ENCODE assay signal across 8 cellular contexts in the genomic region with DNA sequence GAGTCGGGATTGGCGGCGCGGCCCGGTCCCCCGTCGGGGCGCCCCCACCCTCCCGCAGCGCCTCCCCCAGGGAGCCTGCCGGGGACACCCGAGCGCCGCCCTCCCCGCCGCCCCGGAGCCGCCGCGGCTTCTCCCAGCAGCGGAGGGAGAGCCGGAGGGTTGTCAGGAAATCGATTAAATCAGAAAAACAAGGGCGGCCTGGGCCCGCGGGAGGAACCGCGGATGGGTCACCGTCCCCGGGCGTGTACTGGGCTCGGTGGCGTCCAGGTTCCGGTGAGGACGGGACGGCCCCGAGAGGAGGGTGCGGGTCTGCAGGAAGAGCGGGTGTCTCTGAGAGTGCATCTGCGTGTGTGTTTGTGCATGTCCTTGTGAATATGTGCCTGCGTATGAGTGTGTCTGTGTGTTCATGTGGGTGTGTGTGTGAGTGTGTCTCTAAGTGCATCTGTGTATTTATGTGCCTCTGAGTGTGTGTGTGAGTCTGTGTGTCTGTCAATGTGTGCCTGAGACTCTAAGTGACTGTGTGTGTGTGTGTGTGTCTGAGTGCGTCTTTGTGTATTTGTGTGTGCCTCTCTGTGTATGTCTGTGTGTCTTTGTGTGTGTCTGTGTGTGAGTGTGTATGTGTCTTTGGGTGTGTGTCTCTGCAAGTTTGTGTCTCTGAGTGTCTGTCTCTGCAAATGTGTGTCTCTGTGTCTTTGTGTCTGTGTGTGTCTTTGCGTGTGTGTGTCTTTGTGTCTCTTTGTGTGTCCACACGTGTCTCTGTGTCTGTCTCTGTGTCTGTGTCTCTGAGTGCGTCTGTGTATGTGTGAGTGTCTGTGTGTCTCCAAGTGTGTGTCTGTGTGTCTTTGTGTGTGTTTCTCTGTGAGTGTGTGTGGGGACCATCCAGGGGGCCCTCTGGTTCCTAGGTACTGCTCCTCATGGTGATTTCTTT. TPM values are rescaled to one million over a fixed set of nuclear protein-coding genes. Genes with fewer than 3 reads are reported as not detected.
DNase-seq lines count a peak whose midpoint lies in the region; ATAC-seq, FAIRE-seq and TF ChIP-seq lines count a peak whose summit lies in the region.

No MANE protein-coding gene starts in this region.

- H3K56ac ChIP-seq in H1 (replicated peaks; ENCODE audit: insufficient read length, low read depth, low read length): no peak overlapping the region

- peak overlapping the region; percentile 90; the same call in 1 of the 2 replicates for H2BK12ac ChIP-seq in H1 (ENCODE audit: low read depth, low read length)

- H3K27ac ChIP-seq in CD8-positive, alpha-beta T cell (ENCODE audit: low read depth, low read length): no peak overlapping the region
- no peak overlapping the region for H3K27ac ChIP-seq in H1 (ENCODE audit: low read depth, low read length)

- CTCF ChIA-PET in CD8-positive, alpha-beta T cell (lab: Charles Lee): no interaction called here
- CTCF ChIA-PET in activated B cell treated with CpG ODN at 0.5 μM for 24 hours (lab: Charles Lee): no interaction called here
- CTCF ChIA-PET in H1 (lab: Charles Lee; ENCODE audit: partially characterized antibody): no interaction called here

- H3K27me3 Mint-ChIP-seq in CD8-positive, alpha-beta T cell (ENCODE audit: low read depth): no peaks in the 10 kb centered on the region
- H3K27me3 Mint-ChIP-seq in activated B cell treated with CpG ODN at 0.5 μM for 24 hours (no peaks in the 10 kb centered on the region), naive B cell (no peaks in the 10 kb centered on the region)

- H3K18ac ChIP-seq in H1 (ENCODE audit: extremely low read depth, low read length): peak overlapping the region; percentile 7; the same call in 1 of the 2 replicates

- H3K36me3 ChIP-seq in CD8-positive, alpha-beta T cell (ENCODE audit: insufficient read depth, low read length): no peaks in the 10 kb centered on the region
- H3K36me3 ChIP-seq in H1 (ENCODE audit: control insufficient read depth in 2 of 4, insufficient read depth in 4 of 4, low read length in 3 of 4): no peaks in the 10 kb centered on the region

- TF ChIP-seq RAD21 in H1 (IDR thresholded peaks at IDR 0.05 in 1 of 2, conservative IDR thresholded peaks at IDR 0.05 in 1 of 2; ENCODE audit: low read depth in 2 of 2, low read length in 2 of 2): no peak

- no peaks in the 10 kb centered on the region for H3K27me3 ChIP-seq in CD8-positive, alpha-beta T cell (ENCODE audit: insufficient read depth, low read length)
- H3K27me3 ChIP-seq in H1 (replicated peaks in 1 of 4; ENCODE audit: control insufficient read depth in 3 of 4, extremely low read depth in 1 of 4, insufficient read depth in 3 of 4, low read length in 3 of 4): peaks cover 0 to 21% (median 16%) of the 10 kb centered on the region in 4 experiments; a peak in 6 of 7 replicates

- H4K8ac ChIP-seq in H1 (ENCODE audit: extremely low read depth, insufficient read depth, low read length): no peak overlapping the region; the same call in 1 of the 2 replicates

- intact Hi-C loops in CD8-positive, alpha-beta T cell (cut with DNase I, micrococcal nuclease): loop anchor here in 1 of 2 experiments (2.0 kb wide), 1 partner anchor 295 kb away; the partner anchor contains the start of gene TMEM201
- intact Hi-C loops in activated B cell treated with CpG ODN at 0.5 μM for 24 hours (cut with micrococcal nuclease): loop anchor here (2.0 kb wide), 2 partner anchors 69 to 119 kb away; no protein-coding TSS in a partner anchor

- H3K9me3 ChIP-seq in CD8-positive, alpha-beta T cell (ENCODE audit: low read length): no peaks in the 10 kb centered on the region
- H3K9me3 ChIP-seq in H1 (ENCODE audit: insufficient read depth in 2 of 2, low read depth in 1 of 2, low read length in 1 of 2): no peaks in the 10 kb centered on the region

- H3K23ac ChIP-seq in H1 (ENCODE audit: insufficient read length): no peak overlapping the region

- peak overlapping the region; percentile 99 for H2AK5ac ChIP-seq in H1 (ENCODE audit: low read depth, low read length)

- no peak overlapping the region for H2AFZ ChIP-seq in H1 (ENCODE audit: low read length)

- TF ChIP-seq EP300 in H1 (IDR thresholded peaks at IDR 0.05; ENCODE audit: borderline replicate concordance in 1 of 2, low read depth in 2 of 2, low read length in 2 of 2): no peak

- DNase-seq in CD8-positive, alpha-beta T cell: peak in 4 of 7 experiments; percentile 24 to 67 (median 38)
- DNase-seq in activated B cell treated with CpG ODN at 0.5 μM for 24 hours: peak; percentile 56
- DNase-seq in H1 (ENCODE audit: low read depth in 1 of 2, low spot score in 2 of 2): peak in 1 of 2 experiments; percentile 67
- peak; percentile 37 for DNase-seq in naive B cell
- DNase-seq in GF-D8 (lab: John Stamatoyannopoulos, UW): no peak

- H3K4me3 Mint-ChIP-seq in CD8-positive, alpha-beta T cell: no peak overlapping the region
- H3K4me3 Mint-ChIP-seq in activated B cell treated with CpG ODN at 0.5 μM for 24 hours (no peak overlapping the region), naive B cell (no peak overlapping the region)

- peak overlapping the region in 2 of 4 experiments; percentile 8 to 70; a peak in 5 of 7 replicates for H3K9ac ChIP-seq in H1 (replicated peaks in 1 of 4; ENCODE audit: extremely low read depth in 1 of 4, low read depth in 3 of 4, low read length in 3 of 4)

- H4K91ac ChIP-seq in H1 (replicated peaks; ENCODE audit: insufficient read length, low read length): no peak overlapping the region

- H4K5ac ChIP-seq in H1 (ENCODE audit: insufficient read length, low read depth, low read length): no peak overlapping the region

- FAIRE-seq in H1 (lab: Jason Lieb, UNC): no peak

- H3K4ac ChIP-seq in H1 (replicated peaks; ENCODE audit: insufficient read length, low read depth, low read length): no peak overlapping the region

- no peaks in the 10 kb centered on the region for H3K36me3 Mint-ChIP-seq in CD8-positive, alpha-beta T cell
- H3K36me3 Mint-ChIP-seq in activated B cell treated with CpG ODN at 0.5 μM for 24 hours (ENCODE audit: low read depth) (no peaks in the 10 kb centered on the region), naive B cell (peaks cover 0 to 6% of the 10 kb centered on the region in 2 donors)

- WGBS in H1 (ENCODE audit: extremely low coverage in 1 of 2, insufficient coverage in 1 of 2, insufficient read length in 1 of 2, insufficient replicate concordance in 2 of 2, low coverage in 1 of 2, low lambda C conversion rate in 2 of 2, missing lambda C conversion rate in 1 of 2), 2 experiments: 17% methylated on average over 22 of the region's 45 CpGs; no CpG with 5 or more reads in 1 of the 2 experiments

- H3K4me1 ChIP-seq in CD8-positive, alpha-beta T cell (ENCODE audit: insufficient read depth, low read length): peaks cover 17% of the 10 kb centered on the region
- H3K4me1 ChIP-seq in H1 (replicated peaks in 1 of 4; ENCODE audit: control insufficient read depth in 3 of 4, insufficient read depth in 4 of 4, low read length in 3 of 4): peaks cover 0 to 10% (median 5%) of the 10 kb centered on the region in 4 experiments; a peak in 4 of 7 replicates

- peak overlapping the region; percentile 90 to 99 for H3K4me2 ChIP-seq in H1 (ENCODE audit: insufficient read depth in 1 of 2, low read depth in 2 of 2, low read length in 2 of 2)

- H2BK20ac ChIP-seq in H1 (ENCODE audit: low read length): peak overlapping the region; percentile 82; the same call in 1 of the 2 replicates

- H3K4me3 ChIP-seq in CD8-positive, alpha-beta T cell (ENCODE audit: low read depth, low read length): peak overlapping the region; percentile 45
- peak overlapping the region; percentile 61 to 80 (median 66) for H3K4me3 ChIP-seq in H1 (ENCODE audit: extremely low read depth in 1 of 4, insufficient read depth in 2 of 4, low read depth in 3 of 4, low read length in 4 of 4)

- peaks cover 11% of the 10 kb centered on the region for H3K23me2 ChIP-seq in H1 (ENCODE audit: low read depth, low read length)

- no peak overlapping the region for H3K14ac ChIP-seq in H1 (ENCODE audit: insufficient read length)

- peak overlapping the region; percentile 60; the same call in 1 of the 2 replicates for H2BK5ac ChIP-seq in H1 (ENCODE audit: low read depth, low read length)

- ATAC-seq in CD8-positive, alpha-beta T cell: peak; percentile 48
- ATAC-seq in HG03432 (IDR thresholded peaks at IDR 0.05; ENCODE audit: unreplicated experiment) (peak; percentile 27), activated B cell treated with CpG ODN at 0.5 μM for 24 hours (ENCODE audit: low read depth) (peak; percentile 32), naive B cell (ENCODE audit: low read depth in 2 of 2) (peak; percentile 22 to 24), GM19395 (IDR thresholded peaks at IDR 0.05; ENCODE audit: unreplicated experiment) (no peak), HG03460 (IDR thresholded peaks at IDR 0.05; ENCODE audit: unreplicated experiment) (no peak)

- no peak overlapping the region for H2BK120ac ChIP-seq in H1 (replicated peaks; ENCODE audit: low read depth, low read length)

- no peak for TF ChIP-seq POLR2A in H1 (IDR thresholded peaks at IDR 0.05; ENCODE audit: control extremely low read depth in 1 of 2, low read depth in 2 of 2, low read length in 2 of 2)

- peaks cover 10% of the 10 kb centered on the region for H3K4me1 Mint-ChIP-seq in CD8-positive, alpha-beta T cell (ENCODE audit: low read depth)
- H3K4me1 Mint-ChIP-seq in activated B cell treated with CpG ODN at 0.5 μM for 24 hours (peaks cover 6% of the 10 kb centered on the region), naive B cell (peaks cover 0 to 14% (median 13%) of the 10 kb centered on the region in 3 donors)

- no peaks in the 10 kb centered on the region; a peak in 2 of 4 replicates for H3K79me2 ChIP-seq in H1 (ENCODE audit: control insufficient read depth in 1 of 2, insufficient read depth in 2 of 2, low read length in 2 of 2)

- H4K20me1 ChIP-seq in H1 (replicated peaks in 1 of 2; ENCODE audit: control insufficient read depth in 1 of 2, insufficient read depth in 2 of 2, low read length in 2 of 2): peaks cover 0 to 20% of the 10 kb centered on the region in 2 experiments

- POLR2A ChIA-PET in CD8-positive, alpha-beta T cell (lab: Charles Lee): no interaction called here
- POLR2A ChIA-PET in activated B cell treated with CpG ODN at 0.5 μM for 24 hours (lab: Charles Lee): no interaction called here
- POLR2A ChIA-PET in H1 (lab: Charles Lee; ENCODE audit: partially characterized antibody): no interaction called here

- TF ChIP-seq CTCF in CD8-positive, alpha-beta T cell (IDR thresholded peaks at IDR 0.05): no peak
- TF ChIP-seq CTCF in activated B cell treated with CpG ODN at 0.5 μM for 24 hours (IDR thresholded peaks at IDR 0.05) (no peak), H1 (IDR thresholded peaks at IDR 0.05; ENCODE audit: control extremely low read depth in 1 of 3, insufficient read depth in 1 of 3, low read depth in 1 of 3, low read length in 3 of 3) (no peak)

- H2BK15ac ChIP-seq in H1 (ENCODE audit: low read length): peak overlapping the region; percentile 99

- H3K79me1 ChIP-seq in H1 (ENCODE audit: low read depth, low read length): peaks cover 9% of the 10 kb centered on the region; the same call in 1 of the 2 replicates

- H3K9me3 Mint-ChIP-seq in CD8-positive, alpha-beta T cell: peaks cover 4% of the 10 kb centered on the region
- H3K9me3 Mint-ChIP-seq in activated B cell treated with CpG ODN at 0.5 μM for 24 hours (peaks cover 3% of the 10 kb centered on the region), naive B cell (peaks cover 2 to 5% (median 3%) of the 10 kb centered on the region in 7 donors)

- no peak overlapping the region for H3K27ac Mint-ChIP-seq in CD8-positive, alpha-beta T cell
- H3K27ac Mint-ChIP-seq in activated B cell treated with CpG ODN at 0.5 μM for 24 hours (no peak overlapping the region), naive B cell (no peak overlapping the region)

RNA-seq across cellular contexts. Expression of gene SPSB1, which starts 1.1 kb away (rescaled TPM):
- total RNA-seq in CD8-positive, alpha-beta T cell: 1 to 10 TPM; 1.6 to 2.2 TPM
- 5.8 and 6.1 TPM in 2 replicates for total RNA-seq in activated B cell treated with CpG ODN at 0.5 μM for 24 hours
- 4.0 and 5.3 TPM in 2 replicates for total RNA-seq in H1 (2021; fragmentation: NEBNext Ultra II Directional; extraction: Animal tissue kit (Norgen Biotek cat#: 25700))
- polyA plus RNA-seq in H1 (2011; rRNA removed) (6.4 and 8.2 TPM in 2 replicates), naive B cell (ENCODE audit: low read depth in 6 of 6) (1 to 10 TPM in 3 of 6 donors, under 1 TPM in 2, not detected in 1; 0.61 to 2.2 (median 1.2) TPM)
- 5.0 TPM for polyA plus RNA-seq in H1 (2011; cell fraction: cytosol; rRNA removed)
- 5.0 TPM for polyA plus RNA-seq in H1 (2011; cell fraction: nucleus; rRNA removed)
- 3.3 to 5.5 TPM (median 4.1 TPM) in 4 replicates for polyA plus RNA-seq in H1 (2012, experiment 1 of 2)
- 4.3 TPM for polyA plus RNA-seq in H1 (2012, experiment 2 of 2)
- polyA plus RNA-seq in H1 (2013, experiment 1 of 2): 2.6 TPM
- polyA plus RNA-seq in H1 (2013, experiment 2 of 2): 2.9 TPM
- 5.3 and 7.5 TPM in 2 replicates for polyA minus RNA-seq in H1 (2011; rRNA and poly(A)+ RNA removed)
- polyA minus RNA-seq in H1 (2011; cell fraction: cytosol; rRNA and poly(A)+ RNA removed): 4.0 TPM
- 2.9 TPM for polyA minus RNA-seq in H1 (2011; cell fraction: nucleus; rRNA and poly(A)+ RNA removed)

RNA-seq across cellular contexts. Expression of gene H6PD, which starts 59.2 kb away (rescaled TPM):
- 10 to 100 TPM; 11.1 to 11.2 TPM for total RNA-seq in CD8-positive, alpha-beta T cell
- 20.3 and 21.9 TPM in 2 replicates for total RNA-seq in activated B cell treated with CpG ODN at 0.5 μM for 24 hours
- total RNA-seq in H1 (2021; fragmentation: NEBNext Ultra II Directional; extraction: Animal tissue kit (Norgen Biotek cat#: 25700)): 3.8 and 4.0 TPM in 2 replicates
- polyA plus RNA-seq in H1 (2011; rRNA removed) (3.6 and 5.0 TPM in 2 replicates), naive B cell (ENCODE audit: low read depth in 6 of 6) (10 to 100 TPM in 5 of 6 donors, 1 to 10 TPM in 1; 6.5 to 16.6 (median 13.6) TPM)
- 3.7 TPM for polyA plus RNA-seq in H1 (2011; cell fraction: cytosol; rRNA removed)
- polyA plus RNA-seq in H1 (2011; cell fraction: nucleus; rRNA removed): 6.8 TPM
- 3.3 to 5.0 TPM (median 3.8 TPM) in 4 replicates for polyA plus RNA-seq in H1 (2012, experiment 1 of 2)
- polyA plus RNA-seq in H1 (2012, experiment 2 of 2): 3.4 TPM
- polyA plus RNA-seq in H1 (2013, experiment 1 of 2): 5.8 TPM
- 4.7 TPM for polyA plus RNA-seq in H1 (2013, experiment 2 of 2)
- polyA minus RNA-seq in H1 (2011; rRNA and poly(A)+ RNA removed): 3.8 and 3.9 TPM in 2 replicates
- 3.4 TPM for polyA minus RNA-seq in H1 (2011; cell fraction: cytosol; rRNA and poly(A)+ RNA removed)
- 3.4 TPM for polyA minus RNA-seq in H1 (2011; cell fraction: nucleus; rRNA and poly(A)+ RNA removed)

Comparison
In these comparisons a context has a peak if more than half of its experiments do, and no peak if none do; other contexts are left out.
1. ATAC-seq: peak in CD8-positive, alpha-beta T cell (single experiment), HG03432 (single experiment), activated B cell treated with CpG ODN at 0.5 μM for 24 hours (single experiment) and naive B cell (2 of 2); none in GM19395 (single experiment) and HG03460 (single experiment).